ENCODE assay signal across 8 cellular contexts in genomic region chr7:153193144-153193595, GRCh38.
DNase-seq lines count a peak whose midpoint lies in the region; ATAC-seq and TF ChIP-seq lines count a peak whose summit lies in the region.

No MANE protein-coding gene starts in this region.

- ATAC-seq in right lobe of liver (peak; percentile 74 to 86 (median 79)), HG02571 (IDR thresholded peaks at IDR 0.05; ENCODE audit: unreplicated experiment) (no peak), HG03139 (IDR thresholded peaks at IDR 0.05; ENCODE audit: unreplicated experiment) (no peak)

- H3K36me3 ChIP-seq in adrenal gland (replicated peaks in 1 of 2) (no peaks in the 10 kb centered on the region), right lobe of liver (no peaks in the 10 kb centered on the region)

- TF ChIP-seq CTCF in adrenal gland (IDR thresholded peaks at IDR 0.05) (peak in 5 of 6 experiments; percentile 19 to 57 (median 45)), right lobe of liver (IDR thresholded peaks at IDR 0.05) (peak; percentile 28 to 74 (median 54))

- TF ChIP-seq POLR2A in adrenal gland (IDR thresholded peaks at IDR 0.05) (no peak), right lobe of liver (IDR thresholded peaks at IDR 0.05) (no peak)

- H3K4me1 ChIP-seq in adrenal gland (replicated peaks in 1 of 2) = no peaks in the 10 kb centered on the region
- H3K4me1 ChIP-seq in right lobe of liver = no peaks in the 10 kb centered on the region

- H3K27ac ChIP-seq in adrenal gland = no peak overlapping the region
- H3K27ac ChIP-seq in right lobe of liver = no peak overlapping the region

- WGBS in adrenal gland, 4 donors = 5 to 21% (median 7%) methylated on average over 2 to 12 of the region's 12 CpGs
- 36% methylated on average over 2 of the region's 12 CpGs for WGBS in right lobe of liver (ENCODE audit: insufficient coverage, low coverage, low lambda C conversion rate, missing lambda C conversion rate)

- peak; percentile 55 for DNase-seq in NCI-H82 (lab: John Stamatoyannopoulos, UW)
- no peak for DNase-seq in NCI-H82 treated with DMSO at 0.1 percent for 48 hours (lab: John Stamatoyannopoulos, UW; ENCODE audit: unreplicated experiment)
- DNase-seq in HT-29 (ENCODE audit: low spot score) = peak; percentile 21
- DNase-seq in adrenal gland = peak in 5 of 7 donors; percentile 4 to 56 (median 22)
- DNase-seq in right lobe of liver = peak in 2 of 3 donors; percentile 34 to 58
- no peak for DNase-seq in DMS79 treated with DMSO at 0.1 percent for 48 hours (lab: John Stamatoyannopoulos, UW)

- no peaks in the 10 kb centered on the region for H3K9me3 ChIP-seq in adrenal gland (replicated peaks in 1 of 3)
- no peaks in the 10 kb centered on the region for H3K9me3 ChIP-seq in right lobe of liver

- intact Hi-C loops in adrenal gland (cut with DNase I) (no loop called here), right lobe of liver (cut with DNase I) (no loop called here)

- H3K27me3 ChIP-seq in adrenal gland (no peaks in the 10 kb centered on the region), right lobe of liver (no peaks in the 10 kb centered on the region)

- H3K4me3 ChIP-seq in adrenal gland (no peak overlapping the region), right lobe of liver (no peak overlapping the region)

Comparison
In these comparisons a context has a peak if more than half of its experiments do, and no peak if none do; other contexts are left out.
1. DNase-seq: peak in NCI-H82 (single experiment), HT-29 (single experiment), adrenal gland (5 of 7) and right lobe of liver (2 of 3); none in NCI-H82 treated with DMSO at 0.1 percent for 48 hours (single experiment) and DMS79 treated with DMSO at 0.1 percent for 48 hours (single experiment).
2. ATAC-seq: peak in right lobe of liver (4 of 4); none in HG02571 (single experiment) and HG03139 (single experiment).